ENCODE assay signal across 16 cellular contexts in genomic region chr19:33722456-33723239, GRCh38.
"Had no signal": no experiment of that assay in that cellular context is flagged by ENCODE, and none has a peak within 500 bp of the region (broad histone marks: within the 10 kb centered on the region; RNA-seq: fewer than 3 reads in every experiment).

No MANE protein-coding gene starts in this region.

- H3K4me3 ChIP-seq: adrenal gland, breast epithelium, heart left ventricle, left ventricle myocardium inferior, ovary had no signal

- H3K27ac ChIP-seq: adrenal gland, breast epithelium, heart left ventricle, left ventricle myocardium inferior, ovary had no signal

- H3K27me3 ChIP-seq: adrenal gland, ovary had no signal

- DNase-seq: activated CD4-positive, CD25-positive, alpha-beta regulatory T cell treated with anti-CD3 and anti-CD28 coated beads, Interleukin-2, amount 50 U/mL, for 72 hours; activated CD8-positive, alpha-beta memory T cell treated with anti-CD3 and anti-CD28 coated beads for 24 hours; activated CD8-positive, alpha-beta memory T cell treated with anti-CD3 and anti-CD28 coated beads, Interleukin-2, amount 50 U/mL, for 48 hours; activated gamma-delta T cell; activated T-cell treated with anti-CD3 and anti-CD28 coated beads, Interleukin-2, amount 50 U/mL, for 48 hours; adrenal gland; cerebellar nuclear complex; cortex of kidney; heart left ventricle; left ventricle myocardium inferior; mammary epithelial cell; ovary; stimulated activated naive B cell treated with anti-CD40 and anti-IgM and Interleukin-4, amounts not matched to agents 10 μg/mL and 1 μg/mL and 100 μg/mL, for 72 hours had no signal

- H3K9me3 ChIP-seq: adrenal gland, breast epithelium, heart left ventricle, left ventricle myocardium inferior, ovary had no signal

- H3K4me1 ChIP-seq: adrenal gland, breast epithelium, heart left ventricle, left ventricle myocardium inferior had no signal

- H3K27ac Mint-ChIP-seq: activated naive CD4-positive, alpha-beta T cell treated with anti-CD3 and anti-CD28 coated beads, Interleukin-2, amount 50 U/mL, for 72 hours; stimulated activated naive B cell treated with anti-CD40 and anti-IgM and Interleukin-4, amounts not matched to agents 10 μg/mL and 1 μg/mL and 100 μg/mL, for 72 hours; T-helper 1 cell treated with Interleukin-12 subunit alpha and Interleukin-12 subunit beta and Interleukin-4 antibody, amounts not matched to agents 30 μg/mL and 1 μg/mL, for 36 hours had no signal

- H3K36me3 Mint-ChIP-seq: activated naive CD4-positive, alpha-beta T cell treated with anti-CD3 and anti-CD28 coated beads, Interleukin-2, amount 50 U/mL, for 72 hours; stimulated activated naive B cell treated with anti-CD40 and anti-IgM and Interleukin-4, amounts not matched to agents 10 μg/mL and 1 μg/mL and 100 μg/mL, for 72 hours had no signal

- H3K36me3 ChIP-seq: adrenal gland, breast epithelium, heart left ventricle, left ventricle myocardium inferior, ovary had no signal

- H3K4me3 Mint-ChIP-seq: stimulated activated naive B cell treated with anti-CD40 and anti-IgM and Interleukin-4, amounts not matched to agents 10 μg/mL and 1 μg/mL and 100 μg/mL, for 72 hours; T-helper 1 cell treated with Interleukin-12 subunit alpha and Interleukin-12 subunit beta and Interleukin-4 antibody, amounts not matched to agents 30 μg/mL and 1 μg/mL, for 36 hours had no signal

- H3K9me3 Mint-ChIP-seq: activated naive CD4-positive, alpha-beta T cell treated with anti-CD3 and anti-CD28 coated beads, Interleukin-2, amount 50 U/mL, for 72 hours; T-helper 1 cell treated with Interleukin-12 subunit alpha and Interleukin-12 subunit beta and Interleukin-4 antibody, amounts not matched to agents 30 μg/mL and 1 μg/mL, for 36 hours had no signal

- H3K4me1 Mint-ChIP-seq: stimulated activated naive B cell treated with anti-CD40 and anti-IgM and Interleukin-4, amounts not matched to agents 10 μg/mL and 1 μg/mL and 100 μg/mL, for 72 hours had no signal

- ATAC-seq: activated naive CD4-positive, alpha-beta T cell treated with anti-CD3 and anti-CD28 coated beads, Interleukin-2, amount 50 U/mL, for 72 hours; heart left ventricle; stimulated activated naive B cell treated with anti-CD40 and anti-IgM and Interleukin-4, amounts not matched to agents 10 μg/mL and 1 μg/mL and 100 μg/mL, for 72 hours had no signal
